Comparison of ENCODE assay signal across 10 cellular contexts in genomic region chr13:20232556-20233277, GRCh38. TPM values are rescaled to one million over a fixed set of nuclear protein-coding genes. Genes with fewer than 3 reads are reported as not detected.
DNase-seq lines count a peak whose midpoint lies in the region; ATAC-seq and TF ChIP-seq lines count a peak whose summit lies in the region.
"Had no signal": no experiment of that assay in that cellular context is flagged by ENCODE, and none has a peak within 500 bp of the region (broad histone marks: within the 10 kb centered on the region; RNA-seq: fewer than 3 reads in every experiment).

No MANE protein-coding gene starts in this region.

- H3K27me3 ChIP-seq in H7 (ENCODE audit: control insufficient read depth, insufficient read depth, low read length) = peaks cover 56% of the 10 kb centered on the region
- H3K27me3 ChIP-seq in iPS-18a (ENCODE audit: control insufficient read depth, insufficient read depth, low read length) = peaks cover 58% of the 10 kb centered on the region

- no peak for DNase-seq in H7
- no peak for DNase-seq in activated CD8-positive, alpha-beta T cell treated with anti-CD3 and anti-CD28 coated beads for 36 hours
- no peak for DNase-seq in mucosa of descending colon
- no peak for DNase-seq in cerebellum (ENCODE audit: low spot score)
- DNase-seq: KG1, PC-9 had no signal

- no peak overlapping the region for H3K27ac ChIP-seq in iPS-18a (ENCODE audit: low read length)
- H3K27ac ChIP-seq: PC-9 had no signal

- no peaks in the 10 kb centered on the region for H3K36me3 ChIP-seq in H7 (replicated peaks; ENCODE audit: control insufficient read depth, insufficient read depth, low read length)
- no peaks in the 10 kb centered on the region for H3K36me3 ChIP-seq in iPS-18a (ENCODE audit: control insufficient read depth, low read depth, low read length)
- H3K36me3 ChIP-seq in mucosa of descending colon (ENCODE audit: low read depth) = no peaks in the 10 kb centered on the region

- H3K36me3 Mint-ChIP-seq in activated CD8-positive, alpha-beta T cell treated with anti-CD3 and anti-CD28 coated beads for 36 hours (ENCODE audit: low read depth) = no peaks in the 10 kb centered on the region
- H3K36me3 Mint-ChIP-seq in stimulated activated memory B cell treated with anti-CD40 and anti-IgM and Interleukin-4, amounts not matched to agents 10 μg/mL and 1 μg/mL and 100 μg/mL, for 72 hours = no peaks in the 10 kb centered on the region
- H3K36me3 Mint-ChIP-seq: natural killer cell treated with Interleukin-12 subunit alpha and Interleukin-12 subunit beta and Interleukin-15 and Interleukin-18, amount 100 ng/mL, for 72 hours had no signal

- no peak overlapping the region for H3K27ac Mint-ChIP-seq in activated CD8-positive, alpha-beta T cell treated with anti-CD3 and anti-CD28 coated beads for 36 hours
- H3K27ac Mint-ChIP-seq in stimulated activated memory B cell treated with anti-CD40 and anti-IgM and Interleukin-4, amounts not matched to agents 10 μg/mL and 1 μg/mL and 100 μg/mL, for 72 hours = no peak overlapping the region
- H3K27ac Mint-ChIP-seq: natural killer cell treated with Interleukin-12 subunit alpha and Interleukin-12 subunit beta and Interleukin-15 and Interleukin-18, amount 100 ng/mL, for 72 hours had no signal

- POLR2A ChIA-PET in activated CD8-positive, alpha-beta T cell treated with anti-CD3 and anti-CD28 coated beads for 36 hours (lab: Charles Lee) = no interaction called here

- intact Hi-C loops in activated CD8-positive, alpha-beta T cell treated with anti-CD3 and anti-CD28 coated beads for 36 hours (cut with micrococcal nuclease) = no loop called here
- intact Hi-C loops in mucosa of descending colon (cut with DNase I, micrococcal nuclease) = no loop called here

- H3K9me3 Mint-ChIP-seq in activated CD8-positive, alpha-beta T cell treated with anti-CD3 and anti-CD28 coated beads for 36 hours = no peaks in the 10 kb centered on the region
- H3K9me3 Mint-ChIP-seq in stimulated activated memory B cell treated with anti-CD40 and anti-IgM and Interleukin-4, amounts not matched to agents 10 μg/mL and 1 μg/mL and 100 μg/mL, for 72 hours = no peaks in the 10 kb centered on the region
- H3K9me3 Mint-ChIP-seq: natural killer cell treated with Interleukin-12 subunit alpha and Interleukin-12 subunit beta and Interleukin-15 and Interleukin-18, amount 100 ng/mL, for 72 hours had no signal

- H3K4me3 Mint-ChIP-seq in activated CD8-positive, alpha-beta T cell treated with anti-CD3 and anti-CD28 coated beads for 36 hours = peak overlapping the region; percentile 10
- H3K4me3 Mint-ChIP-seq in stimulated activated memory B cell treated with anti-CD40 and anti-IgM and Interleukin-4, amounts not matched to agents 10 μg/mL and 1 μg/mL and 100 μg/mL, for 72 hours = no peak overlapping the region
- H3K4me3 Mint-ChIP-seq: natural killer cell treated with Interleukin-12 subunit alpha and Interleukin-12 subunit beta and Interleukin-15 and Interleukin-18, amount 100 ng/mL, for 72 hours had no signal

- no peak for TF ChIP-seq CTCF in activated CD8-positive, alpha-beta T cell treated with anti-CD3 and anti-CD28 coated beads for 36 hours (IDR thresholded peaks at IDR 0.05)
- TF ChIP-seq CTCF in mucosa of descending colon (IDR thresholded peaks at IDR 0.05) = no peak

- peak overlapping the region; percentile 27 for H3K4me3 ChIP-seq in H7 (ENCODE audit: insufficient read depth, low read depth, low read length)
- peak overlapping the region; percentile 52 for H3K4me3 ChIP-seq in iPS-18a (ENCODE audit: low read length)
- no peak overlapping the region for H3K4me3 ChIP-seq in mucosa of descending colon
- H3K4me3 ChIP-seq: PC-9 had no signal

- ATAC-seq in activated CD8-positive, alpha-beta T cell treated with anti-CD3 and anti-CD28 coated beads for 36 hours = no peak
- ATAC-seq in stimulated activated memory B cell treated with anti-CD40 and anti-IgM and Interleukin-4, amounts not matched to agents 10 μg/mL and 1 μg/mL and 100 μg/mL, for 72 hours = peak; percentile 9
- ATAC-seq in mucosa of descending colon (no peak), GM18909 (IDR thresholded peaks at IDR 0.05; ENCODE audit: poor library complexity, unreplicated experiment) (no peak)

- peaks cover 31% of the 10 kb centered on the region for H3K27me3 Mint-ChIP-seq in activated CD8-positive, alpha-beta T cell treated with anti-CD3 and anti-CD28 coated beads for 36 hours
- peaks cover 48% of the 10 kb centered on the region for H3K27me3 Mint-ChIP-seq in stimulated activated memory B cell treated with anti-CD40 and anti-IgM and Interleukin-4, amounts not matched to agents 10 μg/mL and 1 μg/mL and 100 μg/mL, for 72 hours

- H3K9me3 ChIP-seq in iPS-18a (ENCODE audit: control insufficient read depth, low read depth, low read length) (no peaks in the 10 kb centered on the region), mucosa of descending colon (no peaks in the 10 kb centered on the region)

- CTCF ChIA-PET in activated CD8-positive, alpha-beta T cell treated with anti-CD3 and anti-CD28 coated beads for 36 hours (lab: Charles Lee) = interaction anchor here (1.2 kb wide), 1 partner anchor 35 kb away, joined by 3 read pairs; no protein-coding TSS in a partner anchor

- H3K9ac ChIP-seq in iPS-18a (ENCODE audit: low read length) = no peak overlapping the region

- H3K4me1 Mint-ChIP-seq in activated CD8-positive, alpha-beta T cell treated with anti-CD3 and anti-CD28 coated beads for 36 hours (ENCODE audit: low read depth) = peaks cover 10% of the 10 kb centered on the region
- no peaks in the 10 kb centered on the region for H3K4me1 Mint-ChIP-seq in stimulated activated memory B cell treated with anti-CD40 and anti-IgM and Interleukin-4, amounts not matched to agents 10 μg/mL and 1 μg/mL and 100 μg/mL, for 72 hours

- H3K4me1 ChIP-seq in iPS-18a (ENCODE audit: control insufficient read depth, low read depth, low read length) (peaks cover 9% of the 10 kb centered on the region), mucosa of descending colon (ENCODE audit: low read depth) (peaks cover 10% of the 10 kb centered on the region)

RNA-seq across cellular contexts. Expression of gene GJB6, which starts 0.6 kb away (rescaled TPM):
- total RNA-seq in H7 (2014; rRNA removed; shearing (Covaris generic)) = not detected in 2 replicates
- 1 to 10 TPM; 2.3 to 3.3 TPM for total RNA-seq in activated CD8-positive, alpha-beta T cell treated with anti-CD3 and anti-CD28 coated beads for 36 hours
- not detected for total RNA-seq in mucosa of descending colon
- total RNA-seq in cerebellum = 3.0 TPM
- total RNA-seq: PC-9 had no signal

RNA-seq across cellular contexts. Expression of gene GJB2, which starts 40.0 kb away (rescaled TPM):
- total RNA-seq in H7 (2014; rRNA removed; shearing (Covaris generic)) = 0.07 TPM in 1 of 2 replicates, not detected in the other
- 1 to 10 TPM in 1 of 2 experiments, under 1 TPM in 1; 0.83 to 1.1 TPM for total RNA-seq in activated CD8-positive, alpha-beta T cell treated with anti-CD3 and anti-CD28 coated beads for 36 hours
- 10 to 100 TPM; 18.1 to 45.4 (median 42.9) TPM for total RNA-seq in mucosa of descending colon
- total RNA-seq in cerebellum = 3.6 TPM
